Comparison of ENCODE assay signal across 26 cellular contexts in genomic region chr6:136528477-136528876, GRCh38. TPM values are rescaled to one million over a fixed set of nuclear protein-coding genes. Genes with fewer than 3 reads are reported as not detected.
DNase-seq lines count a peak whose midpoint lies in the region; ATAC-seq, FAIRE-seq and TF ChIP-seq lines count a peak whose summit lies in the region.
"Had no signal": no experiment of that assay in that cellular context is flagged by ENCODE, and none has a peak within 500 bp of the region (broad histone marks: within the 10 kb centered on the region; RNA-seq: fewer than 3 reads in every experiment).

No MANE protein-coding gene starts in this region.

- H2AFZ ChIP-seq in GM23338 = no peak overlapping the region

- H3K4me1 ChIP-seq in GM23338 (ENCODE audit: insufficient read depth) (peaks cover 73% of the 10 kb centered on the region), left lung (peaks cover 0 to 19% of the 10 kb centered on the region in 2 donors)

- peak overlapping the region; percentile 63; the same call in 1 of the 2 replicates for H3K4me2 ChIP-seq in GM23338

- H3K9me2 ChIP-seq in GM23338 (ENCODE audit: insufficient read depth) = no peaks in the 10 kb centered on the region

- H3K9me3 ChIP-seq in left lung = no peaks in the 10 kb centered on the region
- H3K9me3 ChIP-seq: Caco-2, Peyer's patch had no signal

- H3K27me3 Mint-ChIP-seq in GM23338 (ENCODE audit: insufficient read depth, low read depth, poor library complexity) (peaks cover 11% of the 10 kb centered on the region), WTC11 (ENCODE audit: low read depth) (no peaks in the 10 kb centered on the region)
- peaks cover 21 to 33% of the 10 kb centered on the region in 2 donors for H3K27me3 Mint-ChIP-seq in effector memory CD8-positive, alpha-beta T cell

- H3K36me3 ChIP-seq in GM23338 (ENCODE audit: insufficient read depth) = no peaks in the 10 kb centered on the region
- no peaks in the 10 kb centered on the region for H3K36me3 ChIP-seq in left lung
- H3K36me3 ChIP-seq: Peyer's patch had no signal

- peak; percentile 43 for FAIRE-seq in islet of Langerhans (lab: Jason Lieb, UNC)
- FAIRE-seq: GM12891, GM19239, HTR-8/SVneo had no signal

- H3K4me1 Mint-ChIP-seq in GM23338 = peaks cover 74% of the 10 kb centered on the region
- H3K4me1 Mint-ChIP-seq in WTC11 = peaks cover 76% of the 10 kb centered on the region
- peaks cover 0 to 5% of the 10 kb centered on the region in 2 donors for H3K4me1 Mint-ChIP-seq in effector memory CD8-positive, alpha-beta T cell (ENCODE audit: low read depth in 2 of 2)

- no peak for ATAC-seq in GM23338
- ATAC-seq in WTC11 = no peak
- no peak for ATAC-seq in HG02610 (IDR thresholded peaks at IDR 0.05; ENCODE audit: unreplicated experiment)
- no peak for ATAC-seq in SK-N-SH treated with all-trans-retinoic acid at 6 μM for 48 hours
- ATAC-seq in left lung = no peak
- ATAC-seq in effector memory CD8-positive, alpha-beta T cell (replicated peaks) = no peak
- ATAC-seq: CD8-positive, alpha-beta T cell had no signal

- H3K36me3 Mint-ChIP-seq in GM23338 (ENCODE audit: low read depth) (no peaks in the 10 kb centered on the region), WTC11 (no peaks in the 10 kb centered on the region)
- no peaks in the 10 kb centered on the region for H3K36me3 Mint-ChIP-seq in effector memory CD8-positive, alpha-beta T cell (ENCODE audit: insufficient read depth)
- H3K36me3 Mint-ChIP-seq: CD8-positive, alpha-beta T cell had no signal

- CTCF ChIA-PET in WTC11 (lab: Charles Lee) = interaction anchor here (4.4 to 4.9 kb wide), 2 partner anchors 19 to 22 kb away, joined by 28 to 70 read pairs; partner anchors contain the start of gene MAP7

- TF ChIP-seq CTCF in GM23338 (conservative IDR thresholded peaks at IDR 0.05; ENCODE audit: low read depth in 2 of 2) (no peak), WTC11 (IDR thresholded peaks at IDR 0.05) (no peak), left lung (IDR thresholded peaks at IDR 0.05) (no peak)

- no peak for DNase-seq in GM23338 (ENCODE audit: low spot score)
- no peak for DNase-seq in WTC11 (ENCODE audit: low spot score)
- no peak for DNase-seq in substantia nigra (lab: John Stamatoyannopoulos, UW)
- no peak for DNase-seq in left lung
- DNase-seq in effector memory CD8-positive, alpha-beta T cell = no peak
- DNase-seq: Caco-2; CD8-positive, alpha-beta T cell; DMS79 treated with DMSO at 0.1 percent for 48 hours; GF-D8; H7; KBM-7; MV-4-11; NCI-H1105; NCI-H1436 treated with DMSO at 0.1 percent for 48 hours; NCI-H187 treated with DMSO at 0.1 percent for 48 hours; NCI-H446 treated with DMSO at 0.1 percent for 48 hours; Peyer's patch; SHP77 treated with DMSO at 0.1 percent for 48 hours had no signal

- H3K4me3 Mint-ChIP-seq in GM23338 = no peak overlapping the region; the same call in 2 of the 3 replicates
- H3K4me3 Mint-ChIP-seq in WTC11 = no peak overlapping the region
- H3K4me3 Mint-ChIP-seq in effector memory CD8-positive, alpha-beta T cell = no peak overlapping the region
- H3K4me3 Mint-ChIP-seq: B cell; CD8-positive, alpha-beta T cell had no signal

- H3K27me3 ChIP-seq in GM23338 (ENCODE audit: insufficient read depth) (no peaks in the 10 kb centered on the region), left lung (no peaks in the 10 kb centered on the region)
- H3K27me3 ChIP-seq: Peyer's patch had no signal

- no peaks in the 10 kb centered on the region; the same call in 1 of the 2 replicates for H3F3A ChIP-seq in GM23338 (replicated peaks; ENCODE audit: low read depth)

- H3K4me3 ChIP-seq in GM23338 = no peak overlapping the region
- no peak overlapping the region for H3K4me3 ChIP-seq in left lung
- H3K4me3 ChIP-seq: Peyer's patch had no signal

- H3K9me3 Mint-ChIP-seq in GM23338 (no peaks in the 10 kb centered on the region), WTC11 (no peaks in the 10 kb centered on the region)
- H3K9me3 Mint-ChIP-seq in effector memory CD8-positive, alpha-beta T cell = no peaks in the 10 kb centered on the region
- H3K9me3 Mint-ChIP-seq: CD8-positive, alpha-beta T cell had no signal

- peaks cover 7% of the 10 kb centered on the region for H4K20me1 ChIP-seq in GM23338 (replicated peaks; ENCODE audit: insufficient read depth)

- H3K27ac Mint-ChIP-seq in GM23338 (peak overlapping the region; percentile 43; the same call in 1 of the 2 replicates), WTC11 (peak overlapping the region; percentile 50)
- no peak overlapping the region for H3K27ac Mint-ChIP-seq in effector memory CD8-positive, alpha-beta T cell
- H3K27ac Mint-ChIP-seq: B cell; CD8-positive, alpha-beta T cell had no signal

- POLR2A ChIA-PET in WTC11 (lab: Charles Lee) = no interaction called here

- H3K27ac ChIP-seq in GM23338 (ENCODE audit: low read depth) = peak overlapping the region; percentile 5; the same call in 1 of the 2 replicates
- peak overlapping the region; percentile 98 for H3K27ac ChIP-seq in substantia nigra (ENCODE audit: low read depth, low read length, poor library complexity, severe bottlenecking)
- H3K27ac ChIP-seq in left lung = no peak overlapping the region
- H3K27ac ChIP-seq: C4-2B, Peyer's patch had no signal

- intact Hi-C loops in left lung (cut with DNase I) = no loop called here

- H3K79me2 ChIP-seq in GM23338 (replicated peaks; ENCODE audit: insufficient read depth) = peaks cover 97% of the 10 kb centered on the region

TF ChIP-seq in WTC11, 78 proteins besides CTCF, POLR2A, EP300 and RAD21 (continues in another document):
- TF ChIP-seq IRF1 (CRISPR knock-in tag; IDR thresholded peaks at IDR 0.05) (no peak), RORB (CRISPR knock-in tag; IDR thresholded peaks at IDR 0.05) (no peak), ETV6 (CRISPR knock-in tag; IDR thresholded peaks at IDR 0.05) (no peak)

TF ChIP-seq in SK-N-SH treated with all-trans-retinoic acid at 6 μM for 48 hours, 23 proteins besides CTCF, POLR2A, EP300 and RAD21 (continues in another document):
- no peak for TF ChIP-seq CREB5 (CRISPR knock-in tag; IDR thresholded peaks at IDR 0.05; ENCODE audit: low read depth)
- TF ChIP-seq SNAI2 (CRISPR knock-in tag; IDR thresholded peaks at IDR 0.05) = no peak
- TF ChIP-seq ESRRG (CRISPR knock-in tag; IDR thresholded peaks at IDR 0.05) = no peak
- TF ChIP-seq PATZ1 (CRISPR knock-in tag; IDR thresholded peaks at IDR 0.05; ENCODE audit: borderline replicate concordance) = no peak
- no peak for TF ChIP-seq ZNF565 (CRISPR knock-in tag; conservative IDR thresholded peaks at IDR 0.05; ENCODE audit: low read depth)
- no peak for TF ChIP-seq GLIS3 (CRISPR knock-in tag; IDR thresholded peaks at IDR 0.05)
- no peak for TF ChIP-seq ZNF70 (CRISPR knock-in tag; IDR thresholded peaks at IDR 0.05)
- no peak for TF ChIP-seq POU6F1 (CRISPR knock-in tag; IDR thresholded peaks at IDR 0.05; ENCODE audit: borderline replicate concordance, low read depth)
- no peak for TF ChIP-seq ARNTL (CRISPR knock-in tag; IDR thresholded peaks at IDR 0.05; ENCODE audit: borderline replicate concordance, low read depth)
- TF ChIP-seq ISL1 (CRISPR knock-in tag; IDR thresholded peaks at IDR 0.05) = no peak
- no peak for TF ChIP-seq ZFP3 (CRISPR knock-in tag; IDR thresholded peaks at IDR 0.05)
- no peak for TF ChIP-seq CSDC2 (CRISPR knock-in tag; IDR thresholded peaks at IDR 0.05)
- TF ChIP-seq OSR1 (CRISPR knock-in tag; IDR thresholded peaks at IDR 0.05) = no peak

RNA-seq across cellular contexts. Expression of gene MAP7, which starts 21.7 kb away (rescaled TPM):
- total RNA-seq in GM23338 (2014; rRNA removed; shearing (Covaris generic)) = 47.8 and 49.2 TPM in 2 replicates
- 43.2 and 44.7 TPM in 2 replicates for polyA plus RNA-seq in GM23338 (2016; fragmentation: Nextera tagmentation; extraction: Ambion mirVana)
- total RNA-seq in WTC11 (2021) = 56.6 to 60.5 TPM (median 59.1 TPM) in 3 replicates
- total RNA-seq in left lung = 10 to 100 TPM; 16.8 to 22.0 TPM

Comparison
In these comparisons a context has a peak if more than half of its experiments do, and no peak if none do; other contexts are left out.
1. H3K27ac ChIP-seq: peak in GM23338 (single experiment) and substantia nigra (single experiment); none in left lung (0 of 2).
2. H3K27ac Mint-ChIP-seq: peak in GM23338 (single experiment) and WTC11 (single experiment); none in effector memory CD8-positive, alpha-beta T cell (0 of 2).